1 cellular context compared by ENCODE assay signal in the genomic region with DNA sequence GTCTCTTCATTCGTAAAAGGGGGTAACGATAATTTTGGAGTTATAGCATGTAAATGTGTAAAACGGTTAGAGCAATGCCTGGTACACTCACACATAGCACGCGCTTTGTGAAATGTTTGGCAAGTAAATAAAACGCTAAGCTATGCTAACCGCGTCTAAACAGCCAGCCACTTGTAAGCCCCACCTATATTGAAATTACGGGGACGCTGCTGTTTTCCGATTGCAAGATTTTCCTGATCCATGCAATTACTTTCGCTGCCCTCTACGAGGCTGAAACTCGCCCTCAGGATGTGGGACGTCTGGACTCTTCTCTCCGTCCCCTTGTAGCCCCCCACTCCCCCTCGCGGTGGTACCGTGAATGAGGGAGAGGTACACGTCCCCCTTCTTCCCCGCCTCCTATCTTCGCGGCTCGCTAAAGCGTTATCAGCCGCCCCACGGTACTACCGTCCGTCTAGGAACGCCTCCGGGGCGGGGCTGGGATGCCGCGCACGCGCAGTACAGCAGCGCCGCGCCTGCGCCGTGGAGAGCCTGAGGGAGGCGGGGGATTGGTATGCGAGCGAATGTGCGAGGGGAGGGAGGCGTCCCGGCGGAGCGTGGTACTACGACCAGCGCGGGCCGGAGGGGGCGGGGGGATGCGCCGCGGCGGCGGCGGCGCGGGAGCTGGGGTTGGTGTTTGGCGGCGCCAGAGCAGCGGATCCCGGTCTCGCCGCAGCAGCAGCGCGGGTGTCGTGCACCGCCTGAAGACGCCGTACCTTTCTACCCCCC.
A peak's percentile ranks its signal among the peaks of the same experiment; 100 is the strongest.
TF ChIP-seq lines count a peak whose summit lies in the region.

Gene STIM2, plus strand, starts transcription at position 685 of the 765 bp plus-strand sequence.

TF ChIP-seq in HepG2, 621 proteins besides CTCF, POLR2A, EP300 and RAD21 (continued from another document and continues in another):
- TF ChIP-seq ZNF574 (CRISPR knock-in tag; IDR thresholded peaks at IDR 0.05), result peak; percentile 44; the same call in 1 of the 2 replicates
- TF ChIP-seq HNF1B (CRISPR knock-in tag; IDR thresholded peaks at IDR 0.05), result peak; percentile 78; the same call in 1 of the 2 replicates
- TF ChIP-seq KLF6 (CRISPR knock-in tag; IDR thresholded peaks at IDR 0.05), result no peak
- TF ChIP-seq ZBTB7B (CRISPR knock-in tag; IDR thresholded peaks at IDR 0.05), result peak; percentile 86
- peak; percentile 54; the same call in 1 of the 2 replicates for TF ChIP-seq ZNF230 (CRISPR knock-in tag; IDR thresholded peaks at IDR 0.05)
- TF ChIP-seq ZNF383 (CRISPR knock-in tag; IDR thresholded peaks at IDR 0.05; ENCODE audit: borderline replicate concordance), result no peak
- no peak; the same call in 1 of the 2 replicates for TF ChIP-seq CBX5 (CRISPR knock-in tag; IDR thresholded peaks at IDR 0.05; ENCODE audit: borderline replicate concordance)
- TF ChIP-seq ZBTB49 (CRISPR knock-in tag; IDR thresholded peaks at IDR 0.05; ENCODE audit: borderline replicate concordance), result no peak
- TF ChIP-seq SSRP1 (CRISPR knock-in tag; IDR thresholded peaks at IDR 0.05), result no peak
- no peak for TF ChIP-seq XBP1 (CRISPR knock-in tag; IDR thresholded peaks at IDR 0.05)
- TF ChIP-seq ZNF7 (CRISPR knock-in tag; IDR thresholded peaks at IDR 0.05), result no peak
- TF ChIP-seq HMG20A (CRISPR knock-in tag; IDR thresholded peaks at IDR 0.05; ENCODE audit: borderline replicate concordance), result no peak
- TF ChIP-seq CHCHD3 (CRISPR knock-in tag; IDR thresholded peaks at IDR 0.05), result no peak
- TF ChIP-seq CCDC6 (CRISPR knock-in tag; IDR thresholded peaks at IDR 0.05), result no peak; the same call in 1 of the 2 replicates
- no peak for TF ChIP-seq ZFP1 (CRISPR knock-in tag; IDR thresholded peaks at IDR 0.05)
- TF ChIP-seq HMGA1 (CRISPR knock-in tag; conservative IDR thresholded peaks at IDR 0.05), result no peak
- TF ChIP-seq, protein P1, sequence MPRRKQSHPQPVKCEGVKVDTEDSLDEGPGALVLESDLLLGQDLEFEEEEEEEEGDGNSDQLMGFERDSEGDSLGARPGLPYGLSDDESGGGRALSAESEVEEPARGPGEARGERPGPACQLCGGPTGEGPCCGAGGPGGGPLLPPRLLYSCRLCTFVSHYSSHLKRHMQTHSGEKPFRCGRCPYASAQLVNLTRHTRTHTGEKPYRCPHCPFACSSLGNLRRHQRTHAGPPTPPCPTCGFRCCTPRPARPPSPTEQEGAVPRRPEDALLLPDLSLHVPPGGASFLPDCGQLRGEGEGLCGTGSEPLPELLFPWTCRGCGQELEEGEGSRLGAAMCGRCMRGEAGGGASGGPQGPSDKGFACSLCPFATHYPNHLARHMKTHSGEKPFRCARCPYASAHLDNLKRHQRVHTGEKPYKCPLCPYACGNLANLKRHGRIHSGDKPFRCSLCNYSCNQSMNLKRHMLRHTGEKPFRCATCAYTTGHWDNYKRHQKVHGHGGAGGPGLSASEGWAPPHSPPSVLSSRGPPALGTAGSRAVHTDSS (CRISPR knock-in tag; conservative IDR thresholded peaks at IDR 0.05), result no peak; the same call in 1 of the 2 replicates
- TF ChIP-seq PBX3 (CRISPR knock-in tag; IDR thresholded peaks at IDR 0.05; ENCODE audit: borderline replicate concordance), result no peak
- TF ChIP-seq ZNF878 (CRISPR knock-in tag; IDR thresholded peaks at IDR 0.05), result no peak
- peak; percentile 34; the same call in 1 of the 2 replicates for TF ChIP-seq NFKB2 (CRISPR knock-in tag; IDR thresholded peaks at IDR 0.05; ENCODE audit: borderline replicate concordance)
- peak; percentile 28; the same call in 1 of the 2 replicates for TF ChIP-seq MNT (IDR thresholded peaks at IDR 0.05)
- TF ChIP-seq MED8 (CRISPR knock-in tag; IDR thresholded peaks at IDR 0.05; ENCODE audit: insufficient replicate concordance), result no peak
- TF ChIP-seq ISX (CRISPR knock-in tag; conservative IDR thresholded peaks at IDR 0.05), result no peak
- peak; percentile 49; the same call in 1 of the 2 replicates for TF ChIP-seq PHF8 (CRISPR knock-in tag; IDR thresholded peaks at IDR 0.05)
- TF ChIP-seq ZNF329 (CRISPR knock-in tag; IDR thresholded peaks at IDR 0.05; ENCODE audit: low read depth), result peak; percentile 65; the same call in 1 of the 2 replicates
- TF ChIP-seq PHF5A (CRISPR knock-in tag; IDR thresholded peaks at IDR 0.05; ENCODE audit: low read depth, unreplicated experiment), result no peak
- TF ChIP-seq SPEN (CRISPR knock-in tag; IDR thresholded peaks at IDR 0.05; ENCODE audit: low read depth), result peak; percentile 66
- TF ChIP-seq SMYD3 (CRISPR knock-in tag; IDR thresholded peaks at IDR 0.05), result 0 out of 2 replicates have a peak, but pooled peaks have one; percentile 52
- TF ChIP-seq ONECUT2 (CRISPR knock-in tag; IDR thresholded peaks at IDR 0.05), result no peak
- TF ChIP-seq, protein P2, sequence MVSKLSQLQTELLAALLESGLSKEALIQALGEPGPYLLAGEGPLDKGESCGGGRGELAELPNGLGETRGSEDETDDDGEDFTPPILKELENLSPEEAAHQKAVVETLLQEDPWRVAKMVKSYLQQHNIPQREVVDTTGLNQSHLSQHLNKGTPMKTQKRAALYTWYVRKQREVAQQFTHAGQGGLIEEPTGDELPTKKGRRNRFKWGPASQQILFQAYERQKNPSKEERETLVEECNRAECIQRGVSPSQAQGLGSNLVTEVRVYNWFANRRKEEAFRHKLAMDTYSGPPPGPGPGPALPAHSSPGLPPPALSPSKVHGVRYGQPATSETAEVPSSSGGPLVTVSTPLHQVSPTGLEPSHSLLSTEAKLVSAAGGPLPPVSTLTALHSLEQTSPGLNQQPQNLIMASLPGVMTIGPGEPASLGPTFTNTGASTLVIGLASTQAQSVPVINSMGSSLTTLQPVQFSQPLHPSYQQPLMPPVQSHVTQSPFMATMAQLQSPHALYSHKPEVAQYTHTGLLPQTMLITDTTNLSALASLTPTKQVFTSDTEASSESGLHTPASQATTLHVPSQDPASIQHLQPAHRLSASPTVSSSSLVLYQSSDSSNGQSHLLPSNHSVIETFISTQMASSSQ (IDR thresholded peaks at IDR 0.05; ENCODE audit: low read depth), result no peak
- TF ChIP-seq, protein P2 (CRISPR knock-in tag; IDR thresholded peaks at IDR 0.05; ENCODE audit: borderline replicate concordance), result peak; percentile 43; the same call in 1 of the 2 replicates
- TF ChIP-seq SRY (CRISPR knock-in tag; IDR thresholded peaks at IDR 0.05), result no peak
- no peak for TF ChIP-seq ZNF124 (CRISPR knock-in tag; IDR thresholded peaks at IDR 0.05)
- TF ChIP-seq SP5 (CRISPR knock-in tag; IDR thresholded peaks at IDR 0.05; ENCODE audit: borderline replicate concordance, low read depth), result peak; percentile 72
- no peak for TF ChIP-seq ZNF44 (CRISPR knock-in tag; IDR thresholded peaks at IDR 0.05)
- TF ChIP-seq RBAK (CRISPR knock-in tag; IDR thresholded peaks at IDR 0.05), result no peak
- TF ChIP-seq, protein P3, sequence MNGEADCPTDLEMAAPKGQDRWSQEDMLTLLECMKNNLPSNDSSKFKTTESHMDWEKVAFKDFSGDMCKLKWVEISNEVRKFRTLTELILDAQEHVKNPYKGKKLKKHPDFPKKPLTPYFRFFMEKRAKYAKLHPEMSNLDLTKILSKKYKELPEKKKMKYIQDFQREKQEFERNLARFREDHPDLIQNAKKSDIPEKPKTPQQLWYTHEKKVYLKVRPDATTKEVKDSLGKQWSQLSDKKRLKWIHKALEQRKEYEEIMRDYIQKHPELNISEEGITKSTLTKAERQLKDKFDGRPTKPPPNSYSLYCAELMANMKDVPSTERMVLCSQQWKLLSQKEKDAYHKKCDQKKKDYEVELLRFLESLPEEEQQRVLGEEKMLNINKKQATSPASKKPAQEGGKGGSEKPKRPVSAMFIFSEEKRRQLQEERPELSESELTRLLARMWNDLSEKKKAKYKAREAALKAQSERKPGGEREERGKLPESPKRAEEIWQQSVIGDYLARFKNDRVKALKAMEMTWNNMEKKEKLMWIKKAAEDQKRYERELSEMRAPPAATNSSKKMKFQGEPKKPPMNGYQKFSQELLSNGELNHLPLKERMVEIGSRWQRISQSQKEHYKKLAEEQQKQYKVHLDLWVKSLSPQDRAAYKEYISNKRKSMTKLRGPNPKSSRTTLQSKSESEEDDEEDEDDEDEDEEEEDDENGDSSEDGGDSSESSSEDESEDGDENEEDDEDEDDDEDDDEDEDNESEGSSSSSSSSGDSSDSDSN (CRISPR knock-in tag; IDR thresholded peaks at IDR 0.05), result no peak; the same call in 1 of the 2 replicates
- no peak for TF ChIP-seq ZSCAN25 (CRISPR knock-in tag; IDR thresholded peaks at IDR 0.05)
- TF ChIP-seq NR2F1 (CRISPR knock-in tag; IDR thresholded peaks at IDR 0.05), result no peak
- TF ChIP-seq ZNF432 (CRISPR knock-in tag; IDR thresholded peaks at IDR 0.05; ENCODE audit: borderline replicate concordance), result no peak
